19 cellular contexts compared by ENCODE assay signal in genomic region chrX:47515941-47516649, GRCh38. TPM values are rescaled to one million over a fixed set of nuclear protein-coding genes. Genes with fewer than 3 reads are reported as not detected.
DNase-seq lines count a peak whose midpoint lies in the region; ATAC-seq, FAIRE-seq and TF ChIP-seq lines count a peak whose summit lies in the region.
"Had no signal": no experiment of that assay in that cellular context is flagged by ENCODE, and none has a peak within 500 bp of the region (broad histone marks: within the 10 kb centered on the region; RNA-seq: fewer than 3 reads in every experiment).

No MANE protein-coding gene starts in this region.

- no peak for TF ChIP-seq CTCF in gastrocnemius medialis (IDR thresholded peaks at IDR 0.05 in 4 of 5, conservative IDR thresholded peaks at IDR 0.05 in 1 of 5)

- H3K4me3 ChIP-seq in gastrocnemius medialis = no peak overlapping the region
- H3K4me3 ChIP-seq: esophagus muscularis mucosa, GM12878, SK-N-MC had no signal

- CTCF ChIA-PET in activated CD4-positive, alpha-beta T cell treated with anti-CD3 and anti-CD28 coated beads for 36 hours (lab: Charles Lee) = interaction anchor here (1.2 kb wide), 1 partner anchor 8 kb away, joined by 4 read pairs; no protein-coding TSS in a partner anchor

- intact Hi-C loops in activated CD4-positive, alpha-beta T cell treated with anti-CD3 and anti-CD28 coated beads for 36 hours (cut with DNase I, micrococcal nuclease) = no loop called here
- intact Hi-C loops in gastrocnemius medialis (cut with DNase I; ENCODE audit: low total_unique reads) = no loop called here

- H3K4me3 Mint-ChIP-seq in activated CD4-positive, alpha-beta T cell treated with anti-CD3 and anti-CD28 coated beads for 36 hours = no peak overlapping the region
- H3K4me3 Mint-ChIP-seq: activated naive CD8-positive, alpha-beta T cell; memory B cell had no signal

- H3K9me3 Mint-ChIP-seq in activated CD4-positive, alpha-beta T cell treated with anti-CD3 and anti-CD28 coated beads for 36 hours (ENCODE audit: low read depth) = no peaks in the 10 kb centered on the region
- H3K9me3 Mint-ChIP-seq: memory B cell had no signal

- H3K36me3 Mint-ChIP-seq in activated CD4-positive, alpha-beta T cell treated with anti-CD3 and anti-CD28 coated beads for 36 hours (ENCODE audit: low read depth) = no peaks in the 10 kb centered on the region
- H3K36me3 Mint-ChIP-seq: activated naive CD8-positive, alpha-beta T cell; memory B cell had no signal

- no peak for ATAC-seq in activated CD4-positive, alpha-beta T cell treated with anti-CD3 and anti-CD28 coated beads for 36 hours
- peak; percentile 36 for ATAC-seq in esophagus mucosa
- peak; percentile 60 to 69 for ATAC-seq in gastrocnemius medialis
- ATAC-seq in GM21367 (IDR thresholded peaks at IDR 0.05; ENCODE audit: unreplicated experiment) = no peak
- no peak for ATAC-seq in HG02588 (IDR thresholded peaks at IDR 0.05; ENCODE audit: unreplicated experiment)
- ATAC-seq: GM12878 had no signal

- TF ChIP-seq POLR2A in gastrocnemius medialis (IDR thresholded peaks at IDR 0.05) = no peak

- no peak for FAIRE-seq in GM19239 (lab: Jason Lieb, UNC)
- FAIRE-seq: colon, GM12878 had no signal

- no peak overlapping the region for H3K27ac Mint-ChIP-seq in activated CD4-positive, alpha-beta T cell treated with anti-CD3 and anti-CD28 coated beads for 36 hours
- H3K27ac Mint-ChIP-seq: activated naive CD8-positive, alpha-beta T cell; memory B cell had no signal

- in situ Hi-C loops in gastrocnemius medialis (cut with MboI; ENCODE audit: low sequenced_read_pairs in 4 of 4) = loop anchor here in 2 of 4 donors (25.0 kb wide), 2 partner anchors 129 to 304 kb away; partner anchors contain the start of gene CDK16 (in 1 of the 2)

- no peaks in the 10 kb centered on the region for H3K9me3 ChIP-seq in gastrocnemius medialis
- H3K9me3 ChIP-seq: esophagus muscularis mucosa had no signal

- no peaks in the 10 kb centered on the region for H3K27me3 ChIP-seq in gastrocnemius medialis
- H3K27me3 ChIP-seq: esophagus muscularis mucosa had no signal

- peak overlapping the region in 1 of 4 donors; percentile 7 for H3K27ac ChIP-seq in gastrocnemius medialis
- H3K27ac ChIP-seq: esophagus muscularis mucosa, parathyroid adenoma, SK-N-MC, VCaP had no signal

- POLR2A ChIA-PET in activated CD4-positive, alpha-beta T cell treated with anti-CD3 and anti-CD28 coated beads for 36 hours (lab: Charles Lee) = no interaction called here

- H3K27me3 Mint-ChIP-seq in activated CD4-positive, alpha-beta T cell treated with anti-CD3 and anti-CD28 coated beads for 36 hours = no peaks in the 10 kb centered on the region
- H3K27me3 Mint-ChIP-seq: activated naive CD8-positive, alpha-beta T cell; memory B cell had no signal

- no peaks in the 10 kb centered on the region for H3K36me3 ChIP-seq in gastrocnemius medialis
- H3K36me3 ChIP-seq: esophagus muscularis mucosa had no signal

- peaks cover 9% of the 10 kb centered on the region for H3K4me1 Mint-ChIP-seq in activated CD4-positive, alpha-beta T cell treated with anti-CD3 and anti-CD28 coated beads for 36 hours

- no peaks in the 10 kb centered on the region for H3K4me1 ChIP-seq in gastrocnemius medialis
- H3K4me1 ChIP-seq: parathyroid adenoma had no signal

- DNase-seq in activated CD4-positive, alpha-beta T cell treated with anti-CD3 and anti-CD28 coated beads for 48 hours = peak; percentile 5
- no peak for DNase-seq in activated CD4-positive, alpha-beta T cell treated with anti-CD3 and anti-CD28 coated beads for 36 hours
- peak; percentile 86 for DNase-seq in NCI-H460 (ENCODE audit: extremely low read depth, low read depth)
- DNase-seq in gastrocnemius medialis = peak in 1 of 2 donors; percentile 28
- no peak for DNase-seq in GM19239 (ENCODE audit: insufficient read length, low spot score)
- DNase-seq: activated CD8-positive, alpha-beta memory T cell treated with anti-CD3 and anti-CD28 coated beads, Interleukin-2, amount 50 U/mL, for 4 hours; NCI-H1694 treated with DMSO at 0.1 percent for 48 hours; NCI-H774 had no signal

RNA-seq across cellular contexts. Expression of gene ZNF41, which starts 33.1 kb away (rescaled TPM):
- 10 to 100 TPM in 1 of 2 experiments, 1 to 10 TPM in 1; 9.3 to 10.9 TPM for total RNA-seq in activated CD4-positive, alpha-beta T cell treated with anti-CD3 and anti-CD28 coated beads for 36 hours
- 29.1 and 29.5 TPM in 2 replicates for total RNA-seq in NCI-H460 (2014; rRNA removed; shearing (Covaris generic))
- 8.6 and 9.6 TPM in 2 replicates for polyA plus RNA-seq in NCI-H460 (2014; cell fraction: nucleus; rRNA removed)
- total RNA-seq in esophagus mucosa (4.2 TPM), gastrocnemius medialis (10 to 100 TPM in 3 of 4 donors, 1 to 10 TPM in 1; 8.7 to 14.9 (median 11.7) TPM)

RNA-seq across cellular contexts. Expression of gene ARAF, which starts 44.9 kb away (rescaled TPM):
- 10 to 100 TPM; 58.8 to 59.2 TPM for total RNA-seq in activated CD4-positive, alpha-beta T cell treated with anti-CD3 and anti-CD28 coated beads for 36 hours
- total RNA-seq in NCI-H460 (2014; rRNA removed; shearing (Covaris generic)) = 51.6 and 57.0 TPM in 2 replicates
- polyA plus RNA-seq in NCI-H460 (2014; cell fraction: nucleus; rRNA removed) = 67.0 and 69.3 TPM in 2 replicates
- 33.8 TPM for total RNA-seq in esophagus mucosa
- total RNA-seq in gastrocnemius medialis = 10 to 100 TPM; 44.8 to 93.3 (median 66.7) TPM

Comparison
In these comparisons a context has a peak if more than half of its experiments do, and no peak if none do; other contexts are left out.
1. DNase-seq: peak in activated CD4-positive, alpha-beta T cell treated with anti-CD3 and anti-CD28 coated beads for 48 hours (single experiment) and NCI-H460 (single experiment); none in activated CD4-positive, alpha-beta T cell treated with anti-CD3 and anti-CD28 coated beads for 36 hours (single experiment) and GM19239 (single experiment).
2. ATAC-seq: peak in esophagus mucosa (single experiment) and gastrocnemius medialis (2 of 2); none in activated CD4-positive, alpha-beta T cell treated with anti-CD3 and anti-CD28 coated beads for 36 hours (single experiment), GM21367 (single experiment) and HG02588 (single experiment).